8 cellular contexts compared by ENCODE assay signal in genomic region chr20:47165376-47165865, GRCh38.
"Had no signal": no experiment of that assay in that cellular context is flagged by ENCODE, and none has a peak within 500 bp of the region (broad histone marks: within the 10 kb centered on the region; RNA-seq: fewer than 3 reads in every experiment).

No MANE protein-coding gene starts in this region.

- ATAC-seq: GM23338, HCT116 had no signal

- H3K4me3 ChIP-seq: GM23338 had no signal

- H3K27ac Mint-ChIP-seq: GM23338, H9, HFFc6, IgD-negative memory B cell had no signal

- H3K4me2 ChIP-seq: GM23338 had no signal

- FAIRE-seq: H1, H54 had no signal

- H3K4me1 Mint-ChIP-seq: GM23338 had no signal

- H3K4me3 Mint-ChIP-seq: GM23338, H9, HFFc6, IgD-negative memory B cell had no signal

- H3K27ac ChIP-seq: HL-60 had no signal

- DNase-seq: H9, HFFc6 had no signal

- H3K9me3 Mint-ChIP-seq: HFFc6, IgD-negative memory B cell had no signal
